ENCODE assay signal across 8 cellular contexts in genomic region chr12:76083761-76084276, GRCh38. TPM values are rescaled to one million over a fixed set of nuclear protein-coding genes. Genes with fewer than 3 reads are reported as not detected.
A peak's percentile ranks its signal among the peaks of the same experiment; 100 is the strongest.
DNase-seq lines count a peak whose midpoint lies in the region; ATAC-seq, FAIRE-seq and TF ChIP-seq lines count a peak whose summit lies in the region.

No MANE protein-coding gene starts in this region.

- peaks cover 59% of the 10 kb centered on the region for H3K4me1 Mint-ChIP-seq in central memory CD8-positive, alpha-beta T cell

- H3K36me3 Mint-ChIP-seq in central memory CD8-positive, alpha-beta T cell (ENCODE audit: insufficient read depth), result peaks cover 26% of the 10 kb centered on the region

- peak overlapping the region; percentile 99 for H3K27ac Mint-ChIP-seq in central memory CD8-positive, alpha-beta T cell (ENCODE audit: low read depth)

- H3K9me1 ChIP-seq in keratinocyte (ENCODE audit: control insufficient read depth, extremely low read depth, insufficient read depth, low read length), result no peaks in the 10 kb centered on the region

- H4K20me1 ChIP-seq in keratinocyte (ENCODE audit: control insufficient read depth, extremely low read depth, insufficient read depth, low read length), result peaks cover 4% of the 10 kb centered on the region

- no peaks in the 10 kb centered on the region for H3K9me3 ChIP-seq in keratinocyte (ENCODE audit: control insufficient read depth, low read depth, low read length)

- TF ChIP-seq CTCF in GM13977 (IDR thresholded peaks at IDR 0.05; ENCODE audit: extremely low read depth, insufficient read depth, missing control alignments) (no peak), keratinocyte (optimal IDR thresholded peaks at IDR 0.05 in 1 of 3, IDR thresholded peaks at IDR 0.05 in 1 of 3, conservative IDR thresholded peaks at IDR 0.05 in 1 of 3; ENCODE audit: extremely low read depth in 1 of 3, insufficient read depth in 2 of 3, low read length in 3 of 3) (no peak)

- FAIRE-seq in keratinocyte (lab: Jason Lieb, UNC), result no peak

- H3K27me3 ChIP-seq in keratinocyte (ENCODE audit: control insufficient read depth, extremely low read depth, insufficient read depth, low read length), result no peaks in the 10 kb centered on the region

- in situ Hi-C loops in GM13977 (cut with MboI; ENCODE audit: low pct_unique_long_range_greater_than_20kb, low sequenced_read_pairs, unreplicated experiment), result loop anchor here (25.0 kb wide), 1 partner anchor 378 kb away; no protein-coding TSS in a partner anchor

- peaks cover 56% of the 10 kb centered on the region for H3K79me2 ChIP-seq in keratinocyte (ENCODE audit: control insufficient read depth, insufficient read depth, low read length)

- peak overlapping the region; percentile 92 for H3K4me2 ChIP-seq in keratinocyte (ENCODE audit: control insufficient read depth, extremely low read depth, insufficient read depth, low read depth, low read length)

- ATAC-seq in HG02798 (IDR thresholded peaks at IDR 0.05; ENCODE audit: poor library complexity, unreplicated experiment), result peak; percentile 33
- peak; percentile 49 for ATAC-seq in central memory CD8-positive, alpha-beta T cell (replicated peaks; ENCODE audit: extremely low read depth, poor library complexity, severe bottlenecking)
- ATAC-seq in HG03469 (IDR thresholded peaks at IDR 0.05; ENCODE audit: unreplicated experiment), result no peak

- H3K9ac ChIP-seq in keratinocyte (ENCODE audit: control insufficient read depth, extremely low read depth, insufficient read depth, low read length), result peak overlapping the region; percentile 96

- H3K4me3 Mint-ChIP-seq in central memory CD8-positive, alpha-beta T cell, result peak overlapping the region; percentile 98

- no peaks in the 10 kb centered on the region for H3K9me3 Mint-ChIP-seq in central memory CD8-positive, alpha-beta T cell

- H3K27ac ChIP-seq in keratinocyte (ENCODE audit: control insufficient read depth, insufficient read depth, low read length), result peak overlapping the region; percentile 87

- peak; percentile 83 for DNase-seq in GM13977 (ENCODE audit: low spot score)
- DNase-seq in NCI-H1930 (lab: John Stamatoyannopoulos, UW), result peak; percentile 32 to 58
- peak; percentile 78 for DNase-seq in activated CD4-positive, CD25-positive, alpha-beta regulatory T cell treated with anti-CD3 and anti-CD28 coated beads, Interleukin-2, amount 50 U/mL, for 72 hours
- peak; percentile 44 to 53 for DNase-seq in central memory CD8-positive, alpha-beta T cell (ENCODE audit: low spot score in 2 of 2)
- no peak for DNase-seq in keratinocyte (ENCODE audit: low read depth, low spot score)
- peak; percentile 89 for DNase-seq in stimulated activated CD4-positive, alpha-beta T cell treated with anti-CD3 and anti-CD28 coated beads, Interleukin-15, amount 100 ng/mL, for 24 hours

- no peaks in the 10 kb centered on the region for H3K27me3 Mint-ChIP-seq in central memory CD8-positive, alpha-beta T cell

- peaks cover 29% of the 10 kb centered on the region for H3K4me1 ChIP-seq in keratinocyte (ENCODE audit: control insufficient read depth, extremely low read depth, insufficient read depth, low read length)

- dilution Hi-C loops in keratinocyte (cut with MboI; ENCODE audit: extremely low pct_ligation_motif_present, low sequenced_read_pairs), result no loop called here

- peaks cover 2 to 4% of the 10 kb centered on the region in 2 experiments for H3K36me3 ChIP-seq in keratinocyte (ENCODE audit: control insufficient read depth in 2 of 2, extremely low read depth in 1 of 2, insufficient read depth in 2 of 2, low read length in 2 of 2)

- H3K4me3 ChIP-seq in keratinocyte (ENCODE audit: control insufficient read depth in 2 of 3, extremely low read depth in 1 of 3, insufficient read depth in 2 of 3, low read depth in 1 of 3, low read length in 3 of 3), result peak overlapping the region; percentile 81 to 86 (median 83)

- peak overlapping the region; percentile 66 for H2AFZ ChIP-seq in keratinocyte (ENCODE audit: control insufficient read depth, low read length)

RNA-seq across cellular contexts. Expression of gene NAP1L1, which starts 0.7 kb away (rescaled TPM):
- polyA plus RNA-seq in keratinocyte, result 161 to 384 TPM (median 345 TPM) in 3 replicates
- 1,011 TPM for polyA plus RNA-seq in keratinocyte (2011; ENCODE audit: low read depth)
- 227 and 300 TPM in 2 replicates for polyA plus RNA-seq in keratinocyte (2011; cell fraction: cytosol; rRNA removed)
- polyA plus RNA-seq in keratinocyte (2011; cell fraction: nucleus; rRNA removed), result 112 and 187 TPM in 2 replicates
- 344 and 391 TPM in 2 replicates for polyA plus RNA-seq in keratinocyte (2012; ENCODE audit: low replicate concordance)
- polyA minus RNA-seq in keratinocyte, result 9.8 to 110 TPM (median 43.1 TPM) in 3 replicates
- polyA minus RNA-seq in keratinocyte (2011; cell fraction: cytosol; rRNA and poly(A)+ RNA removed), result 136 TPM
- polyA minus RNA-seq in keratinocyte (2011; cell fraction: nucleus; rRNA and poly(A)+ RNA removed), result 47.4 and 71.4 TPM in 2 replicates

RNA-seq across cellular contexts. Expression of gene PHLDA1, which starts 52.2 kb away (rescaled TPM):
- 107 to 144 TPM (median 118 TPM) in 3 replicates for polyA plus RNA-seq in keratinocyte
- 49.0 TPM for polyA plus RNA-seq in keratinocyte (2011; ENCODE audit: low read depth)
- 87.1 and 90.4 TPM in 2 replicates for polyA plus RNA-seq in keratinocyte (2011; cell fraction: cytosol; rRNA removed)
- 128 and 137 TPM in 2 replicates for polyA plus RNA-seq in keratinocyte (2011; cell fraction: nucleus; rRNA removed)
- 113 and 158 TPM in 2 replicates for polyA plus RNA-seq in keratinocyte (2012; ENCODE audit: low replicate concordance)
- 52.6 to 84.2 TPM (median 78.2 TPM) in 3 replicates for polyA minus RNA-seq in keratinocyte
- polyA minus RNA-seq in keratinocyte (2011; cell fraction: cytosol; rRNA and poly(A)+ RNA removed), result 201 TPM
- 108 and 134 TPM in 2 replicates for polyA minus RNA-seq in keratinocyte (2011; cell fraction: nucleus; rRNA and poly(A)+ RNA removed)
